Comparison of ENCODE assay signal across 23 cellular contexts in genomic region chr4:123877561-123877960, GRCh38.
"Had no signal": no experiment of that assay in that cellular context is flagged by ENCODE, and none has a peak within 500 bp of the region (broad histone marks: within the 10 kb centered on the region; RNA-seq: fewer than 3 reads in every experiment).

No MANE protein-coding gene starts in this region.

- H3K27ac ChIP-seq: epithelial cell of prostate, hepatocyte, right atrium auricular region, SK-N-MC, VCaP had no signal

- H3K4me3 ChIP-seq: hepatocyte, right atrium auricular region, SK-N-MC had no signal

- H3K27ac Mint-ChIP-seq: activated CD4-positive, alpha-beta memory T cell treated with anti-CD3 and anti-CD28 coated beads for 36 hours; activated naive CD4-positive, alpha-beta T cell treated with anti-CD3 and anti-CD28 coated beads, Interleukin-2, amount 10 ng/mL, durations not matched to agents 7 days and 5 days; activated T-cell treated with anti-CD3 and anti-CD28 coated beads, Interleukin-2, amount 50 U/mL, for 24 hours; dendritic cell treated with granulocyte-macrophage colony-stimulating factor and Interleukin-4, amounts not matched to agents 40 ng/mL and 50 ng/mL, for 4 days; progenitor cell of endocrine pancreas; T-cell had no signal

- H3K27me3 ChIP-seq: hepatocyte, right atrium auricular region had no signal

- DNase-seq: activated CD4-positive, alpha-beta memory T cell treated with anti-CD3 and anti-CD28 coated beads for 36 hours; activated naive CD4-positive, alpha-beta T cell treated with anti-CD3 and anti-CD28 coated beads, Interleukin-2, amount 10 ng/mL, durations not matched to agents 7 days and 5 days; activated T-cell treated with anti-CD3 and anti-CD28 coated beads, Interleukin-2, amount 50 U/mL, for 24 hours; cerebellar nuclear complex; effector memory CD4-positive, alpha-beta T cell; kidney; occipital lobe; small intestine; stimulated activated CD4-positive, alpha-beta T cell treated with anti-CD3 and anti-CD28 coated beads, Interleukin-4, amount 100 ng/mL, for 4 hours; stimulated activated CD8-positive, alpha-beta memory T cell treated with anti-CD3 and anti-CD28 coated beads, Interleukin-4, amount 100 ng/mL, for 48 hours; stimulated activated naive CD4-positive, alpha-beta T cell treated with Interleukin-2 at 50 U/mL for 16 hours; T-cell; T1000; trophoblast cell had no signal

- H3K36me3 ChIP-seq: right atrium auricular region had no signal

- H3K9me3 Mint-ChIP-seq: activated CD4-positive, alpha-beta memory T cell treated with anti-CD3 and anti-CD28 coated beads for 36 hours; activated naive CD4-positive, alpha-beta T cell treated with anti-CD3 and anti-CD28 coated beads, Interleukin-2, amount 10 ng/mL, durations not matched to agents 7 days and 5 days; dendritic cell treated with granulocyte-macrophage colony-stimulating factor and Interleukin-4, amounts not matched to agents 40 ng/mL and 50 ng/mL, for 4 days; T-cell had no signal

- ATAC-seq: T-cell had no signal

- H3K4me3 Mint-ChIP-seq: activated CD4-positive, alpha-beta memory T cell treated with anti-CD3 and anti-CD28 coated beads for 36 hours; activated naive CD4-positive, alpha-beta T cell treated with anti-CD3 and anti-CD28 coated beads, Interleukin-2, amount 10 ng/mL, durations not matched to agents 7 days and 5 days; activated T-cell treated with anti-CD3 and anti-CD28 coated beads, Interleukin-2, amount 50 U/mL, for 24 hours; brain; dendritic cell treated with granulocyte-macrophage colony-stimulating factor and Interleukin-4, amounts not matched to agents 40 ng/mL and 50 ng/mL, for 4 days; nephron; T-cell had no signal

- H3K36me3 Mint-ChIP-seq: activated CD4-positive, alpha-beta memory T cell treated with anti-CD3 and anti-CD28 coated beads for 36 hours; activated naive CD4-positive, alpha-beta T cell treated with anti-CD3 and anti-CD28 coated beads, Interleukin-2, amount 10 ng/mL, durations not matched to agents 7 days and 5 days; T-cell had no signal

- H3K4me1 Mint-ChIP-seq: activated naive CD4-positive, alpha-beta T cell treated with anti-CD3 and anti-CD28 coated beads, Interleukin-2, amount 10 ng/mL, durations not matched to agents 7 days and 5 days; T-cell had no signal

- H3K4me1 ChIP-seq: right atrium auricular region had no signal

- H3K27me3 Mint-ChIP-seq: activated CD4-positive, alpha-beta memory T cell treated with anti-CD3 and anti-CD28 coated beads for 36 hours; activated naive CD4-positive, alpha-beta T cell treated with anti-CD3 and anti-CD28 coated beads, Interleukin-2, amount 10 ng/mL, durations not matched to agents 7 days and 5 days; activated T-cell treated with anti-CD3 and anti-CD28 coated beads, Interleukin-2, amount 50 U/mL, for 24 hours; dendritic cell treated with granulocyte-macrophage colony-stimulating factor and Interleukin-4, amounts not matched to agents 40 ng/mL and 50 ng/mL, for 4 days; progenitor cell of endocrine pancreas had no signal

- H3K9me3 ChIP-seq: right atrium auricular region had no signal
